In genomic region chr5:96377597-96377996, GRCh38 we compare ENCODE assay signal across 13 cellular contexts. TPM values are rescaled to one million over a fixed set of nuclear protein-coding genes. Genes with fewer than 3 reads are reported as not detected.
"Had no signal": no experiment of that assay in that cellular context is flagged by ENCODE, and none has a peak within 500 bp of the region (broad histone marks: within the 10 kb centered on the region; RNA-seq: fewer than 3 reads in every experiment).

No MANE protein-coding gene starts in this region.

- H3K27ac ChIP-seq: GM23248, HL-60, KMS-11 had no signal

- H3K4me2 ChIP-seq: KMS-11 had no signal

- H3K9ac ChIP-seq: GM23248, KMS-11 had no signal

- H3K4me3 ChIP-seq: GM23248, HAP-1 had no signal

- H2AFZ ChIP-seq: GM23248 had no signal

- FAIRE-seq: HTR-8/SVneo had no signal

- H3K36me3 ChIP-seq: HAP-1 had no signal

- DNase-seq: GOT3, H7, HFFc6, Karpas-422, KBM-7 had no signal

- ATAC-seq: HCT116 had no signal

- H3K4me1 ChIP-seq: HAP-1 had no signal

- H3K9me3 ChIP-seq: HAP-1 had no signal

RNA-seq across cellular contexts. Expression of gene PCSK1, which starts 55.5 kb away (rescaled TPM):
- total RNA-seq: H4, HFFc6, HT-29 had no signal
